In genomic region chr4:121272526-121272925, GRCh38 we compare ENCODE assay signal across 11 cellular contexts.
DNase-seq lines count a peak whose midpoint lies in the region; ATAC-seq and TF ChIP-seq lines count a peak whose summit lies in the region.
"Had no signal": no experiment of that assay in that cellular context is flagged by ENCODE, and none has a peak within 500 bp of the region (broad histone marks: within the 10 kb centered on the region; RNA-seq: fewer than 3 reads in every experiment).

No MANE protein-coding gene starts in this region.

- no peak for TF ChIP-seq EP300 in gastroesophageal sphincter (IDR thresholded peaks at IDR 0.05)

- no peaks in the 10 kb centered on the region for H3K36me3 ChIP-seq in CD8-positive, alpha-beta T cell (ENCODE audit: insufficient read depth, low read length)
- no peaks in the 10 kb centered on the region for H3K36me3 ChIP-seq in gastroesophageal sphincter
- H3K36me3 ChIP-seq: esophagus squamous epithelium had no signal

- H3K27me3 ChIP-seq in CD8-positive, alpha-beta T cell (ENCODE audit: insufficient read depth, low read length): no peaks in the 10 kb centered on the region
- H3K27me3 ChIP-seq in gastroesophageal sphincter: no peaks in the 10 kb centered on the region
- H3K27me3 ChIP-seq: esophagus squamous epithelium had no signal

- H3K4me3 ChIP-seq in CD8-positive, alpha-beta T cell (ENCODE audit: low read depth, low read length): no peak overlapping the region
- H3K4me3 ChIP-seq in gastroesophageal sphincter: no peak overlapping the region
- H3K4me3 ChIP-seq: esophagus squamous epithelium had no signal

- no peak overlapping the region for H3K4me3 Mint-ChIP-seq in CD8-positive, alpha-beta T cell

- peak; percentile 86 for ATAC-seq in GM19452 (IDR thresholded peaks at IDR 0.05; ENCODE audit: unreplicated experiment)
- peak; percentile 74 for ATAC-seq in HG03095 (IDR thresholded peaks at IDR 0.05; ENCODE audit: unreplicated experiment)
- ATAC-seq in CD8-positive, alpha-beta T cell: no peak
- no peak for ATAC-seq in GM19324 (IDR thresholded peaks at IDR 0.05; ENCODE audit: low FRiP score, unreplicated experiment)
- no peak for ATAC-seq in gastroesophageal sphincter

- TF ChIP-seq POLR2A in gastroesophageal sphincter (IDR thresholded peaks at IDR 0.05): no peak

- no peaks in the 10 kb centered on the region for H3K27me3 Mint-ChIP-seq in CD8-positive, alpha-beta T cell (ENCODE audit: low read depth)

- POLR2A ChIA-PET in CD8-positive, alpha-beta T cell (lab: Charles Lee): no interaction called here

- H3K27ac ChIP-seq in CD8-positive, alpha-beta T cell (ENCODE audit: low read depth, low read length): no peak overlapping the region
- H3K27ac ChIP-seq in gastroesophageal sphincter: no peak overlapping the region
- H3K27ac ChIP-seq: C4-2B, esophagus squamous epithelium had no signal

- H3K4me1 ChIP-seq in CD8-positive, alpha-beta T cell (ENCODE audit: insufficient read depth, low read length): no peaks in the 10 kb centered on the region
- no peaks in the 10 kb centered on the region for H3K4me1 ChIP-seq in gastroesophageal sphincter
- H3K4me1 ChIP-seq: esophagus squamous epithelium had no signal

- TF ChIP-seq CTCF in CD8-positive, alpha-beta T cell (IDR thresholded peaks at IDR 0.05): no peak
- TF ChIP-seq CTCF in gastroesophageal sphincter (IDR thresholded peaks at IDR 0.05): no peak

- no peaks in the 10 kb centered on the region for H3K9me3 Mint-ChIP-seq in CD8-positive, alpha-beta T cell

- DNase-seq in COLO829 (ENCODE audit: low spot score): peak; percentile 81
- DNase-seq in amniotic stem cell (lab: John Stamatoyannopoulos, UW): peak; percentile 24
- no peak for DNase-seq in CD8-positive, alpha-beta T cell
- no peak for DNase-seq in NCI-H187 treated with DMSO at 0.1 percent for 48 hours (lab: John Stamatoyannopoulos, UW)
- DNase-seq: activated CD4-positive, alpha-beta T cell treated with anti-CD3 and anti-CD28 coated beads for 4 hours; esophagus squamous epithelium had no signal

- CTCF ChIA-PET in CD8-positive, alpha-beta T cell (lab: Charles Lee): interaction anchor here (1.6 kb wide), 1 partner anchor 80 kb away, joined by 7 read pairs; no protein-coding TSS in a partner anchor

- WGBS in gastroesophageal sphincter (ENCODE audit: low coverage in 1 of 2), 2 donors: 53 to 80% methylated on average over 2 of the region's 2 CpGs

- no peaks in the 10 kb centered on the region for H3K36me3 Mint-ChIP-seq in CD8-positive, alpha-beta T cell

- H3K27ac Mint-ChIP-seq in CD8-positive, alpha-beta T cell: no peak overlapping the region

- intact Hi-C loops in CD8-positive, alpha-beta T cell (cut with DNase I, micrococcal nuclease): no loop called here

- peaks cover 11% of the 10 kb centered on the region for H3K4me1 Mint-ChIP-seq in CD8-positive, alpha-beta T cell (ENCODE audit: low read depth)

- no peaks in the 10 kb centered on the region for H3K9me3 ChIP-seq in CD8-positive, alpha-beta T cell (ENCODE audit: low read length)
- no peaks in the 10 kb centered on the region for H3K9me3 ChIP-seq in gastroesophageal sphincter
- H3K9me3 ChIP-seq: esophagus squamous epithelium had no signal

Comparison
In these comparisons a context has a peak if more than half of its experiments do, and no peak if none do; other contexts are left out.
1. DNase-seq: peak in COLO829 (single experiment) and amniotic stem cell (single experiment); none in CD8-positive, alpha-beta T cell (0 of 7) and NCI-H187 treated with DMSO at 0.1 percent for 48 hours (single experiment).
2. ATAC-seq: peak in GM19452 (single experiment) and HG03095 (single experiment); none in CD8-positive, alpha-beta T cell (single experiment), GM19324 (single experiment) and gastroesophageal sphincter (single experiment).